ENCODE assay signal across 8 cellular contexts in genomic region chr3:37967252-37967881, GRCh38. TPM values are rescaled to one million over a fixed set of nuclear protein-coding genes. Genes with fewer than 3 reads are reported as not detected.
DNase-seq lines count a peak whose midpoint lies in the region; ATAC-seq lines count a peak whose summit lies in the region.

No MANE protein-coding gene starts in this region.

- H2BK15ac ChIP-seq in mesenchymal stem cell (ENCODE audit: low read depth, poor library complexity, severe bottlenecking), result no peak overlapping the region

- H4K8ac ChIP-seq in mesenchymal stem cell (ENCODE audit: low read length), result peak overlapping the region; percentile 21

- peak overlapping the region in 1 of 2 experiments; percentile 25 for H3K4ac ChIP-seq in mesenchymal stem cell (ENCODE audit: low read depth in 1 of 2, low read length in 2 of 2)

- WGBS in mesenchymal stem cell, result 29% methylated on average over 5 of the region's 7 CpGs

- H3K4me2 ChIP-seq in mesenchymal stem cell (ENCODE audit: low read length, poor library complexity, severe bottlenecking), result no peak overlapping the region

- no peak overlapping the region for H3K27ac ChIP-seq in mesenchymal stem cell (ENCODE audit: low read length, poor library complexity, severe bottlenecking)

- no peak overlapping the region for H3K14ac ChIP-seq in mesenchymal stem cell (ENCODE audit: low read length in 2 of 2)

- no peak overlapping the region for H4K91ac ChIP-seq in mesenchymal stem cell (ENCODE audit: low read length)

- no peak overlapping the region for H3K4me3 ChIP-seq in mesenchymal stem cell (ENCODE audit: insufficient read depth in 1 of 2, low read depth in 1 of 2, low read length in 2 of 2)

- no peak overlapping the region for H2AFZ ChIP-seq in mesenchymal stem cell (ENCODE audit: low read depth, low read length)

- H3K4me1 ChIP-seq in mesenchymal stem cell (ENCODE audit: control insufficient read depth, insufficient read depth, low read depth, low read length), result peaks cover 19% of the 10 kb centered on the region

- no peak overlapping the region for H3K9ac ChIP-seq in mesenchymal stem cell (ENCODE audit: low read length)

- no peak overlapping the region for H2AK5ac ChIP-seq in mesenchymal stem cell (ENCODE audit: low read length, severe bottlenecking)

- no peak overlapping the region for H2BK12ac ChIP-seq in mesenchymal stem cell (ENCODE audit: low read length in 2 of 2)

- peak; percentile 46 for DNase-seq in GDM1 (lab: John Stamatoyannopoulos, UW)
- DNase-seq in NCI-H1048 (lab: John Stamatoyannopoulos, UW), result peak; percentile 18
- peak; percentile 53 to 55 for DNase-seq in activated CD4-positive, alpha-beta T cell treated with anti-CD3 and anti-CD28 coated beads, Interleukin-2, amount 50 U/mL, for 4 hours
- DNase-seq in effector CD8-positive, alpha-beta T cell (lab: John Stamatoyannopoulos, UW), result peak; percentile 39
- peak; percentile 70 for DNase-seq in mesenchymal stem cell
- peak; percentile 25 for DNase-seq in stimulated activated CD8-positive, alpha-beta memory T cell treated with anti-CD3 and anti-CD28 coated beads, Interleukin-7, amount 100 ng/mL, for 24 hours (ENCODE audit: low read depth)
- no peak for DNase-seq in mesenteric fat pad (ENCODE audit: low spot score)

- H2BK5ac ChIP-seq in mesenchymal stem cell (ENCODE audit: low read depth, low read length, poor library complexity, severe bottlenecking), result no peak overlapping the region

- peaks cover 23 to 30% of the 10 kb centered on the region in 2 experiments for H3K36me3 ChIP-seq in mesenchymal stem cell (ENCODE audit: control insufficient read depth in 1 of 2, insufficient read depth in 2 of 2, low read depth in 1 of 2, low read length in 2 of 2)

- peak; percentile 78 for ATAC-seq in GM21619 (IDR thresholded peaks at IDR 0.05; ENCODE audit: unreplicated experiment)

- H2BK120ac ChIP-seq in mesenchymal stem cell (ENCODE audit: low read depth, low read length), result no peak overlapping the region

- peaks cover 18% of the 10 kb centered on the region for H3K79me1 ChIP-seq in mesenchymal stem cell (replicated peaks; ENCODE audit: low read length, poor library complexity, severe bottlenecking)

- no peak overlapping the region for H3K23ac ChIP-seq in mesenchymal stem cell (ENCODE audit: low read length in 2 of 2)

- H3K9me3 ChIP-seq in mesenchymal stem cell (ENCODE audit: control insufficient read depth, low read length), result no peaks in the 10 kb centered on the region

- no peak overlapping the region for H3K18ac ChIP-seq in mesenchymal stem cell (ENCODE audit: low read depth in 1 of 2, low read length in 2 of 2)

- H3K27me3 ChIP-seq in mesenchymal stem cell (ENCODE audit: control insufficient read depth in 1 of 2, insufficient read depth in 1 of 2, low read length in 2 of 2), result no peaks in the 10 kb centered on the region

RNA-seq across cellular contexts. Expression of gene VILL, which starts 23.2 kb away (rescaled TPM):
- 0.98 TPM for polyA plus RNA-seq in mesenchymal stem cell (2013, experiment 1 of 2)
- polyA plus RNA-seq in mesenchymal stem cell (2013, experiment 2 of 2), result 1.0 TPM
- total RNA-seq in mesenteric fat pad, result 4.3 TPM
